ENCODE assay signal across 1 cellular context in genomic region chr1:100360790-100361232, GRCh38.
A peak's percentile ranks its signal among the peaks of the same experiment; 100 is the strongest.
TF ChIP-seq lines count a peak whose summit lies in the region.

No MANE protein-coding gene starts in this region.

TF ChIP-seq in HEK293, 187 proteins besides CTCF, POLR2A, EP300 and RAD21 (continued from another document and continues in another):
- TF ChIP-seq ZNF488 (tag by site-specific recombination; IDR thresholded peaks at IDR 0.05): no peak
- no peak for TF ChIP-seq SETDB1 (IDR thresholded peaks at IDR 0.05; ENCODE audit: insufficient read length, low read length)
- TF ChIP-seq ZNF580 (tag by site-specific recombination; IDR thresholded peaks at IDR 0.05): no peak; the same call in 1 of the 2 replicates
- TF ChIP-seq ZNF654 (tag by site-specific recombination; IDR thresholded peaks at IDR 0.05; ENCODE audit: low read depth): no peak
- no peak for TF ChIP-seq ZNF302 (tag by site-specific recombination; IDR thresholded peaks at IDR 0.05; ENCODE audit: low read depth)
- peak; percentile 30; the same call in 1 of the 2 replicates for TF ChIP-seq ZNF600 (tag by site-specific recombination; IDR thresholded peaks at IDR 0.05)
- no peak for TF ChIP-seq ZNF398 (tag by site-specific recombination; IDR thresholded peaks at IDR 0.05)
- TF ChIP-seq PRDM4 (tag by site-specific recombination; IDR thresholded peaks at IDR 0.05): 0 out of 2 replicates have a peak, but pooled peaks have one; percentile 33
- no peak for TF ChIP-seq ELK4 (IDR thresholded peaks at IDR 0.05; ENCODE audit: borderline replicate concordance, low read depth, low read length)
- TF ChIP-seq ZNF155 (tag by site-specific recombination; IDR thresholded peaks at IDR 0.05): no peak
- no peak for TF ChIP-seq ZNF423 (tag by site-specific recombination; IDR thresholded peaks at IDR 0.05)
- no peak for TF ChIP-seq ZNF416 (tag by site-specific recombination; IDR thresholded peaks at IDR 0.05)
- 0 out of 2 replicates have a peak, but pooled peaks have one; percentile 19 for TF ChIP-seq PATZ1 (tag by site-specific recombination; IDR thresholded peaks at IDR 0.05)
- no peak for TF ChIP-seq TSHZ1 (tag by site-specific recombination; IDR thresholded peaks at IDR 0.05; ENCODE audit: borderline replicate concordance)
- no peak for TF ChIP-seq KLF16 (tag by site-specific recombination; IDR thresholded peaks at IDR 0.05)
- TF ChIP-seq ZNF704 (tag by site-specific recombination; IDR thresholded peaks at IDR 0.05): no peak
- TF ChIP-seq ZNF571 (tag by site-specific recombination; IDR thresholded peaks at IDR 0.05): no peak
- no peak for TF ChIP-seq ZNF140 (tag by site-specific recombination; IDR thresholded peaks at IDR 0.05)
- peak; percentile 39; the same call in 1 of the 2 replicates for TF ChIP-seq ZNF18 (tag by site-specific recombination; IDR thresholded peaks at IDR 0.05)
- no peak for TF ChIP-seq ZNF670 (tag by site-specific recombination; IDR thresholded peaks at IDR 0.05; ENCODE audit: low read depth)
- no peak for TF ChIP-seq ZNF677 (tag by site-specific recombination; IDR thresholded peaks at IDR 0.05)
- TF ChIP-seq INSM2 (tag by site-specific recombination; IDR thresholded peaks at IDR 0.05): peak; percentile 48; the same call in 1 of the 2 replicates
- 0 out of 2 replicates have a peak, but pooled peaks have one; percentile 26 for TF ChIP-seq ZNF610 (tag by site-specific recombination; IDR thresholded peaks at IDR 0.05; ENCODE audit: borderline replicate concordance)
- TF ChIP-seq ZNF202 (tag by site-specific recombination; IDR thresholded peaks at IDR 0.05; ENCODE audit: borderline replicate concordance): no peak
- peak; percentile 91 for TF ChIP-seq IKZF3 (tag by site-specific recombination; IDR thresholded peaks at IDR 0.05)
- TF ChIP-seq ZNF449 (tag by site-specific recombination; IDR thresholded peaks at IDR 0.05): no peak
- peak; percentile 66; the same call in 1 of the 2 replicates for TF ChIP-seq MZF1 (tag by site-specific recombination; IDR thresholded peaks at IDR 0.05; ENCODE audit: borderline replicate concordance)
- TF ChIP-seq ZNF391 (tag by site-specific recombination; IDR thresholded peaks at IDR 0.05; ENCODE audit: borderline replicate concordance, low read depth): no peak
- no peak for TF ChIP-seq ZNF777 (tag by site-specific recombination; IDR thresholded peaks at IDR 0.05; ENCODE audit: borderline replicate concordance)
- peak; percentile 61; the same call in 1 of the 2 replicates for TF ChIP-seq ZNF660 (tag by site-specific recombination; IDR thresholded peaks at IDR 0.05)
- no peak for TF ChIP-seq ZNF133 (tag by site-specific recombination; IDR thresholded peaks at IDR 0.05)
- 0 out of 2 replicates have a peak, but pooled peaks have one; percentile 42 for TF ChIP-seq ZNF362 (tag by site-specific recombination; IDR thresholded peaks at IDR 0.05)
- peak; percentile 67; the same call in 1 of the 2 replicates for TF ChIP-seq OSR2 (tag by site-specific recombination; IDR thresholded peaks at IDR 0.05)
- peak; percentile 74; the same call in 1 of the 2 replicates for TF ChIP-seq ZXDB (tag by site-specific recombination; IDR thresholded peaks at IDR 0.05)
- TF ChIP-seq ZNF266 (tag by site-specific recombination; IDR thresholded peaks at IDR 0.05; ENCODE audit: low read depth): no peak
- TF ChIP-seq ZBTB7A (tag by site-specific recombination; IDR thresholded peaks at IDR 0.05; ENCODE audit: low read depth): no peak
- TF ChIP-seq REPIN1 (tag by site-specific recombination; IDR thresholded peaks at IDR 0.05; ENCODE audit: low read depth): no peak
- no peak for TF ChIP-seq ZNF394 (tag by site-specific recombination; IDR thresholded peaks at IDR 0.05; ENCODE audit: borderline replicate concordance)
- no peak for TF ChIP-seq ZNF23 (tag by site-specific recombination; IDR thresholded peaks at IDR 0.05; ENCODE audit: borderline replicate concordance)
